ENCODE assay signal across 1 cellular context in genomic region chr1:8702848-8703810, GRCh38.
TF ChIP-seq lines count a peak whose summit lies in the region.

No MANE protein-coding gene starts in this region.

TF ChIP-seq in WTC11, 78 proteins besides CTCF, POLR2A, EP300 and RAD21 (continued from another document):
- TF ChIP-seq AR (CRISPR knock-in tag; IDR thresholded peaks at IDR 0.05), result peak; percentile 37; the same call in 1 of the 2 replicates
- TF ChIP-seq USF2 (CRISPR knock-in tag; IDR thresholded peaks at IDR 0.05), result 0 out of 2 replicates have a peak, but pooled peaks have one; percentile 35
- no peak for TF ChIP-seq JAZF1 (CRISPR knock-in tag; IDR thresholded peaks at IDR 0.05)
- TF ChIP-seq ZNF263 (CRISPR knock-in tag; IDR thresholded peaks at IDR 0.05; ENCODE audit: low read depth), result no peak
- no peak for TF ChIP-seq SMAD3 (CRISPR knock-in tag; IDR thresholded peaks at IDR 0.05; ENCODE audit: borderline replicate concordance)
- TF ChIP-seq HMGXB4 (CRISPR knock-in tag; IDR thresholded peaks at IDR 0.05), result peak; percentile 27; the same call in 1 of the 2 replicates
- TF ChIP-seq FOXP4 (CRISPR knock-in tag; IDR thresholded peaks at IDR 0.05), result no peak; the same call in 1 of the 2 replicates
- peak; percentile 98 for TF ChIP-seq PRDM15 (CRISPR knock-in tag; IDR thresholded peaks at IDR 0.05)
- TF ChIP-seq ARID4B (CRISPR knock-in tag; IDR thresholded peaks at IDR 0.05; ENCODE audit: borderline replicate concordance), result no peak
- peak; percentile 81 for TF ChIP-seq ZNF416 (CRISPR knock-in tag; IDR thresholded peaks at IDR 0.05)
